Comparison of ENCODE assay signal across 25 cellular contexts in the genomic region with DNA sequence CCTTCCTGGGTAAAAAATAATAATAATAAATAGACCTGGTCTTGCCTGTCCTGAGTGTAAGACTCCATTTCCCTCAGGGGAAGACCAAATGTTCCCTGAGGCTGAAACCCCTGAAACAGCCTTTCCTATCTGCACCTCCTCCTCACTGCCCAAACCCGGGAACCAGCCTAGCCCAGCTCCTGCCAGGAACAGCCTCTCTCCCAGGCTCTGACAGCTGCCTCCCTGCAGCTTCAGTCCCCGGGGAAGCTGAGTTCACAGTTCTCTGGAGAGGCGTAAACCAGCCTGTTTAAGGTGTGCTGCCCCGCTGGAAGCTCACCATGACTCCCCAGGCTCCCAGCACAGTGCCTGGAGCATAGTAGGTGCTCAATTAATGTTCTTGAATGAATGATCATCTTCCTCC. TPM values are rescaled to one million over a fixed set of nuclear protein-coding genes. Genes with fewer than 3 reads are reported as not detected.
DNase-seq lines count a peak whose midpoint lies in the region; ATAC-seq and TF ChIP-seq lines count a peak whose summit lies in the region.
"Had no signal": no experiment of that assay in that cellular context is flagged by ENCODE, and none has a peak within 500 bp of the region (broad histone marks: within the 10 kb centered on the region; RNA-seq: fewer than 3 reads in every experiment).

No MANE protein-coding gene starts in this region.

- H3K27ac ChIP-seq in CD8-positive, alpha-beta T cell (ENCODE audit: low read depth, low read length), result no peak overlapping the region
- H3K27ac ChIP-seq: A549, C4-2B, PC-9, SJCRH30 had no signal

- no peaks in the 10 kb centered on the region for H3K27me3 ChIP-seq in CD8-positive, alpha-beta T cell (ENCODE audit: insufficient read depth, low read length)
- H3K27me3 ChIP-seq: SJCRH30 had no signal

- no peak for TF ChIP-seq CTCF in CD8-positive, alpha-beta T cell (IDR thresholded peaks at IDR 0.05)

- no peaks in the 10 kb centered on the region for H3K27me3 Mint-ChIP-seq in activated naive CD4-positive, alpha-beta T cell treated with anti-CD3 and anti-CD28 coated beads, Interleukin-2, amount 10 ng/mL, durations not matched to agents 7 days and 5 days
- no peaks in the 10 kb centered on the region for H3K27me3 Mint-ChIP-seq in CD8-positive, alpha-beta T cell (ENCODE audit: low read depth)

- intact Hi-C loops in CD8-positive, alpha-beta T cell (cut with DNase I, micrococcal nuclease), result no loop called here

- H3K4me1 Mint-ChIP-seq in activated naive CD4-positive, alpha-beta T cell treated with anti-CD3 and anti-CD28 coated beads, Interleukin-2, amount 10 ng/mL, durations not matched to agents 7 days and 5 days, result peaks cover 73% of the 10 kb centered on the region
- H3K4me1 Mint-ChIP-seq in CD8-positive, alpha-beta T cell (ENCODE audit: low read depth), result peaks cover 51% of the 10 kb centered on the region

- H3K4me3 Mint-ChIP-seq in activated naive CD4-positive, alpha-beta T cell treated with anti-CD3 and anti-CD28 coated beads, Interleukin-2, amount 10 ng/mL, durations not matched to agents 7 days and 5 days, result no peak overlapping the region
- no peak overlapping the region for H3K4me3 Mint-ChIP-seq in CD8-positive, alpha-beta T cell
- H3K4me3 Mint-ChIP-seq: GM23338, H9, HFFc6 had no signal

- CTCF ChIA-PET in activated naive CD4-positive, alpha-beta T cell treated with anti-CD3 and anti-CD28 coated beads, Interleukin-2, amount 10 ng/mL, durations not matched to agents 7 days and 5 days (lab: Charles Lee), result interaction anchor here (0.7 to 1.0 kb wide), 2 partner anchors 53 to 59 kb away, joined by 3 read pairs; no protein-coding TSS in a partner anchor
- CTCF ChIA-PET in CD8-positive, alpha-beta T cell (lab: Charles Lee), result interaction anchor here (0.6 to 2.1 kb wide), 2 partner anchors 59 to 77 kb away, joined by 3 to 7 read pairs; no protein-coding TSS in a partner anchor

- H3K36me3 Mint-ChIP-seq in activated naive CD4-positive, alpha-beta T cell treated with anti-CD3 and anti-CD28 coated beads, Interleukin-2, amount 10 ng/mL, durations not matched to agents 7 days and 5 days, result peaks cover 13% of the 10 kb centered on the region
- H3K36me3 Mint-ChIP-seq in CD8-positive, alpha-beta T cell, result no peaks in the 10 kb centered on the region

- no peak overlapping the region for H3K4me3 ChIP-seq in CD8-positive, alpha-beta T cell (ENCODE audit: low read depth, low read length)
- H3K4me3 ChIP-seq: A549, GM23338, PC-9, SJCRH30 had no signal

- no peak for ATAC-seq in CD8-positive, alpha-beta T cell
- ATAC-seq in GM21423 (IDR thresholded peaks at IDR 0.05; ENCODE audit: unreplicated experiment), result no peak
- ATAC-seq in HG03565 (IDR thresholded peaks at IDR 0.05; ENCODE audit: unreplicated experiment), result no peak
- ATAC-seq: A549, GM23338, Right ventricle myocardium inferior, SK-N-SH treated with all-trans-retinoic acid at 6 μM for 48 hours had no signal

- H3K27ac Mint-ChIP-seq in activated naive CD4-positive, alpha-beta T cell treated with anti-CD3 and anti-CD28 coated beads, Interleukin-2, amount 10 ng/mL, durations not matched to agents 7 days and 5 days, result peak overlapping the region; percentile 52
- peak overlapping the region; percentile 25 for H3K27ac Mint-ChIP-seq in CD8-positive, alpha-beta T cell
- H3K27ac Mint-ChIP-seq: GM23338, H9, HFFc6 had no signal

- POLR2A ChIA-PET in CD8-positive, alpha-beta T cell (lab: Charles Lee), result interaction anchor here (0.8 to 0.9 kb wide), 2 partner anchors 14 kb away, joined by 3 to 4 read pairs; no protein-coding TSS in a partner anchor

- DNase-seq in activated naive CD4-positive, alpha-beta T cell treated with anti-CD3 and anti-CD28 coated beads, Interleukin-2, amount 10 ng/mL, durations not matched to agents 7 days and 5 days, result no peak
- DNase-seq in activated naive CD4-positive, alpha-beta T cell treated with anti-CD3 and anti-CD28 coated beads, Interleukin-2, amount 50 U/mL, for 16 hours, result no peak
- DNase-seq in CD8-positive, alpha-beta T cell, result no peak
- peak; percentile 61 for DNase-seq in NCI-H2171 treated with DMSO at 0.1 percent for 48 hours (lab: John Stamatoyannopoulos, UW)
- DNase-seq in activated T-cell treated with anti-CD3 and anti-CD28 coated beads, Interleukin-2, amount 50 U/mL, for 1 hour, result no peak
- DNase-seq: AML-193, DMS53, H9, HFFc6, Karpas-422, NCI-H1105 treated with DMSO at 0.1 percent for 48 hours, NCI-H146, NCI-H1930, NCI-H2107, NCI-H446 treated with DMSO at 0.1 percent for 48 hours, NCI-H526, PC-9 had no signal

- H3K4me1 ChIP-seq in CD8-positive, alpha-beta T cell (ENCODE audit: insufficient read depth, low read length), result peaks cover 52% of the 10 kb centered on the region
- H3K4me1 ChIP-seq: A549 had no signal

- H3K36me3 ChIP-seq in CD8-positive, alpha-beta T cell (ENCODE audit: insufficient read depth, low read length), result no peaks in the 10 kb centered on the region
- H3K36me3 ChIP-seq: SJCRH30 had no signal

- H3K9me3 Mint-ChIP-seq in activated naive CD4-positive, alpha-beta T cell treated with anti-CD3 and anti-CD28 coated beads, Interleukin-2, amount 10 ng/mL, durations not matched to agents 7 days and 5 days, result no peaks in the 10 kb centered on the region
- H3K9me3 Mint-ChIP-seq in CD8-positive, alpha-beta T cell, result no peaks in the 10 kb centered on the region
- H3K9me3 Mint-ChIP-seq: GM23338, H9, HFFc6 had no signal

- no peaks in the 10 kb centered on the region for H3K9me3 ChIP-seq in CD8-positive, alpha-beta T cell (ENCODE audit: low read length)
- H3K9me3 ChIP-seq: A549, SJCRH30 had no signal

RNA-seq across cellular contexts. Expression of gene CDT1, which starts 7.3 kb away (rescaled TPM):
- total RNA-seq in CD8-positive, alpha-beta T cell, result 1 to 10 TPM; 1.2 to 2.3 TPM

RNA-seq across cellular contexts. Expression of gene PIEZO1, which starts 11.3 kb away (rescaled TPM):
- 10 to 100 TPM; 67.4 to 70.1 TPM for total RNA-seq in CD8-positive, alpha-beta T cell

RNA-seq across cellular contexts. Expression of gene APRT, which starts 15.4 kb away (rescaled TPM):
- 100 to 1,000 TPM; 171 to 178 TPM for total RNA-seq in CD8-positive, alpha-beta T cell
